Comparison of ENCODE assay signal across 10 cellular contexts in the genomic region with DNA sequence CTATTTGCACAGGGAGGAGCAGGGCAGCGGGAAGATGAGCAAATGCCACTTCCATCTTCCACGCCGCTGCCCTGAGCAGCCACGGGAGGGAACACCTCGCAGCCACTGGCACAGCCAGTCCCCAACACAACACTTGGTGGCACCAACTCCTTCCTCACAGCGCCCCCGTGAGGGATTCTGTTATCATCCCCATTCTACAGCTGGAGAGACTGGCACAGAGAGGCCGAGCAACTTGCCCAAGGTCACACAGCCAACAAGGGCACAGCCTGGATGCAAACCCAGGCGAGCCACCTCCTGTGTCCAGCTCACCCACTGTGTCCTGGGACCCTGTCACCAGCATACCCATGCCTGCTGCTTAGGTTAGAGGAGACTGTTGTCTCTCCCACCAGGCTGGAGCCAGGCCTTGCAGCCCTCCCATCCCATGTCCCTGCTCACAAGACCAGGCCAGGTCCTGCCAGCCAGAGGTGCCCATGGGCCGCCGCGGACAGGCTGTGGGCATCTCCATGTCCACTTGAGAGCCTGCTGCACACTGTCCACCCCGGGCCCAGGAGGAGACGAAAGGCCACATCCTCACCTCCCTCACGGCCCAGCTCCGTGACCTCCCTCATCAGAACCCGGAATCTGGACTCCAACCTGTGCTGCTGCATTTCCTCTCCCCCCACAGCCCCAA. TPM values are rescaled to one million over a fixed set of nuclear protein-coding genes. Genes with fewer than 3 reads are reported as not detected.
DNase-seq lines count a peak whose midpoint lies in the region; ATAC-seq, FAIRE-seq and TF ChIP-seq lines count a peak whose summit lies in the region.
"Had no signal": no experiment of that assay in that cellular context is flagged by ENCODE, and none has a peak within 500 bp of the region (broad histone marks: within the 10 kb centered on the region; RNA-seq: fewer than 3 reads in every experiment).

No MANE protein-coding gene starts in this region.

- H3K4me3 ChIP-seq in BE2C (ENCODE audit: low read depth, low read length) (no peak overlapping the region), K562 (no peak overlapping the region)

- peak overlapping the region in 1 of 2 experiments; percentile 46; a peak in 2 of 4 replicates for H3K9ac ChIP-seq in K562 (ENCODE audit: insufficient read depth in 1 of 2, low read depth in 2 of 2, low read length in 2 of 2)
- H3K9ac ChIP-seq: KMS-11 had no signal

- TF ChIP-seq RAD21 in K562 (CRISPR knock-in tag; conservative IDR thresholded peaks at IDR 0.05 in 1 of 2, IDR thresholded peaks at IDR 0.05 in 1 of 2) = peak in 1 of 2 experiments; percentile 14; a peak in 1 of 4 replicates

- no peak for DNase-seq in BE2C
- peak; percentile 89 for DNase-seq in HT-29 (ENCODE audit: low spot score)
- DNase-seq in K562 (ENCODE audit: extremely low read depth in 1 of 4, low spot score in 3 of 4) = peak in 1 of 4 experiments; percentile 29
- DNase-seq in midbrain (lab: John Stamatoyannopoulos, UW) = peak; percentile 70
- no peak for DNase-seq in NCI-H2107 (lab: John Stamatoyannopoulos, UW)
- DNase-seq in NCI-H2227 treated with DMSO at 0.1 percent for 48 hours (lab: John Stamatoyannopoulos, UW) = no peak
- no peak for DNase-seq in central memory CD4-positive, alpha-beta T cell
- DNase-seq in T-helper 9 cell = no peak

- TF ChIP-seq CTCF in BE2C (IDR thresholded peaks at IDR 0.05; ENCODE audit: low read depth, low read length) = peak; percentile 34
- TF ChIP-seq CTCF in K562 (IDR thresholded peaks at IDR 0.05 in 2 of 3, conservative IDR thresholded peaks at IDR 0.05 in 1 of 3; ENCODE audit: insufficient read depth in 2 of 3, low read depth in 1 of 3, low read length in 3 of 3) = peak; percentile 26 to 53 (median 37); a peak in 4 of 6 replicates

- intact Hi-C loops in K562 (cut with micrococcal nuclease) = no loop called here

- H3K36me3 ChIP-seq in BE2C (peaks cover 7% of the 10 kb centered on the region), K562 (ENCODE audit: control insufficient read depth, insufficient read depth, low read length) (peaks cover 9% of the 10 kb centered on the region; the same call in 2 of the 3 replicates)

- 70% methylated on average over 11 of the region's 17 CpGs for WGBS in K562 (ENCODE audit: insufficient coverage, low coverage, missing lambda C conversion rate)

- no peak overlapping the region for H2AFZ ChIP-seq in K562 (ENCODE audit: low read depth, low read length)

- TF ChIP-seq EP300 in K562 (IDR thresholded peaks at IDR 0.05; ENCODE audit: low read length) = no peak

- peaks cover 68% of the 10 kb centered on the region for H4K20me1 ChIP-seq in K562 (replicated peaks; ENCODE audit: control insufficient read depth, insufficient read depth, low read length)

- H3K9me3 ChIP-seq in BE2C = no peaks in the 10 kb centered on the region
- H3K9me3 ChIP-seq in K562 (replicated peaks; ENCODE audit: control insufficient read depth, insufficient read depth, low read depth, low read length) = peaks cover under 1% of the 10 kb centered on the region

- peaks cover 5% of the 10 kb centered on the region for H3K9me1 ChIP-seq in K562 (ENCODE audit: control insufficient read depth, insufficient read depth, low read length)

- CTCF ChIA-PET in K562 (lab: Yijun Ruan, JAX; ENCODE audit: low intra/inter-chr PET ratio) = no interaction called here

- no peak for TF ChIP-seq POLR2A in K562 (conservative IDR thresholded peaks at IDR 0.05)

- ATAC-seq in K562 = no peak

- in situ Hi-C loops in K562 (cut with MboI) = no loop called here

- BruUV-seq in K562 (replicated peaks; lab: Mats Ljungman, UMichigan) = no TSS peak

- peak overlapping the region; percentile 50; the same call in 1 of the 3 replicates for H3K27ac ChIP-seq in K562 (ENCODE audit: extremely low read depth, low read depth, low read length)
- H3K27ac ChIP-seq: KMS-11 had no signal

- FAIRE-seq in K562 (lab: Jason Lieb, UNC) = no peak
- FAIRE-seq: GM18507 had no signal

- peak overlapping the region; percentile 42; the same call in 1 of the 2 replicates for H3K4me2 ChIP-seq in K562 (ENCODE audit: insufficient read depth, low read length)
- H3K4me2 ChIP-seq: KMS-11 had no signal

- POLR2A ChIA-PET in K562 (lab: Yijun Ruan, JAX) = interaction anchor here (0.6 to 0.8 kb wide), 2 partner anchors 17 to 265 kb away, joined by 3 to 4 read pairs; no protein-coding TSS in a partner anchor

- H3K4me1 ChIP-seq in BE2C (peaks cover 43% of the 10 kb centered on the region), K562 (replicated peaks in 1 of 2; ENCODE audit: control insufficient read depth in 2 of 2, insufficient read depth in 2 of 2, low read length in 2 of 2) (peaks cover 64 to 81% of the 10 kb centered on the region in 2 experiments)

- H3K27me3 ChIP-seq in BE2C (no peaks in the 10 kb centered on the region), K562 (ENCODE audit: control insufficient read depth in 2 of 2, insufficient read depth in 2 of 2, low read length in 2 of 2) (no peaks in the 10 kb centered on the region)

- peaks cover 91% of the 10 kb centered on the region for H3K79me2 ChIP-seq in K562 (ENCODE audit: control insufficient read depth, insufficient read depth, low read length)

TF ChIP-seq in K562, 482 proteins besides CTCF, POLR2A, EP300 and RAD21 (continues in another document):
- TF ChIP-seq ZNF696 (CRISPR knock-in tag; conservative IDR thresholded peaks at IDR 0.05) (no peak), SIN3A (IDR thresholded peaks at IDR 0.05; ENCODE audit: borderline replicate concordance in 2 of 2, control insufficient read depth in 1 of 2, low read depth in 2 of 2, low read length in 2 of 2) (no peak), ZNF408 (CRISPR knock-in tag; IDR thresholded peaks at IDR 0.05; ENCODE audit: low read depth) (no peak), CXXC5 (CRISPR knock-in tag; IDR thresholded peaks at IDR 0.05) (no peak), RNF2 (IDR thresholded peaks at IDR 0.05) (no peak), MCM2 (IDR thresholded peaks at IDR 0.05; ENCODE audit: low read depth) (no peak), ADNP (tag; IDR thresholded peaks at IDR 0.05) (peak; percentile 64; the same call in 1 of the 2 replicates), CHD1 (IDR thresholded peaks at IDR 0.05; ENCODE audit: low read length) (no peak), SREBF1 (IDR thresholded peaks at IDR 0.05; ENCODE audit: borderline replicate concordance, low read depth, low read length) (no peak), ZNF785 (CRISPR knock-in tag; IDR thresholded peaks at IDR 0.05) (no peak), ZNF717 (CRISPR knock-in tag; IDR thresholded peaks at IDR 0.05) (no peak), PHF8 (IDR thresholded peaks at IDR 0.05; ENCODE audit: borderline replicate concordance, low read length) (no peak)

RNA-seq across cellular contexts. Expression of gene NCOR2, which starts 57.0 kb away (rescaled TPM):
- 138 TPM for polyA plus RNA-seq in BE2C (2012; ENCODE audit: insufficient read depth, insufficient read length, low read depth)
- total RNA-seq in HT-29 (2014; rRNA removed; shearing (Covaris generic)) = 93.6 and 114 TPM in 2 replicates
- 66.7 and 165 TPM in 2 replicates for total RNA-seq in K562 (2011; cell fraction: chromatin; rRNA removed; ENCODE audit: low replicate concordance)
- 51.9 and 54.2 TPM in 2 replicates for total RNA-seq in K562 (2011; cell fraction: nucleolus; rRNA removed)
- 57.6 and 83.1 TPM in 2 replicates for total RNA-seq in K562 (2011; cell fraction: nucleoplasm; rRNA removed)
- 18.2 and 22.3 TPM in 2 replicates for total RNA-seq in K562 (2014; rRNA removed)
- total RNA-seq in K562 (2014; rRNA removed; fragmentation: Illumina TruSeq; extraction: Trizol) = 2.8 and 4.1 TPM in 2 replicates
- total RNA-seq in K562 (2015; rRNA removed; fragmentation: Illumina TruSeq; extraction: Trizol) = 8.1 and 8.4 TPM in 2 replicates
- total RNA-seq in K562 (2021) = 124 and 126 TPM in 2 replicates
- polyA plus RNA-seq in K562 (2011; rRNA removed) = 3.1 and 4.2 TPM in 2 replicates
- 4.1 and 9.7 TPM in 2 replicates for polyA plus RNA-seq in K562 (2011; cell fraction: cytosol; rRNA removed)
- 20.4 and 29.6 TPM in 2 replicates for polyA plus RNA-seq in K562 (2011; cell fraction: nucleus; rRNA removed)
- 56.5 and 65.0 TPM in 2 replicates for polyA plus RNA-seq in K562 (2012)
- 22.6 and 36.3 TPM in 2 replicates for polyA plus RNA-seq in K562 (2014; fragmentation: Illumina TruSeq; extraction: Trizol)
- under 1 TPM; 0.18 to 0.20 TPM for polyA plus RNA-seq in K562 (2014; fragmentation: Nextera tagmentation; extraction: Ambion mirVana)
- polyA plus RNA-seq in K562 (2014; rRNA removed) = 24.9 and 29.2 TPM in 2 replicates
- 7.3 and 9.9 TPM in 2 replicates for polyA minus RNA-seq in K562 (2011; rRNA and poly(A)+ RNA removed)
- 27.1 and 60.8 TPM in 2 replicates for polyA minus RNA-seq in K562 (2011; cell fraction: cytosol; rRNA and poly(A)+ RNA removed)
- 18.8 and 19.2 TPM in 2 replicates for polyA minus RNA-seq in K562 (2011; cell fraction: nucleus; rRNA and poly(A)+ RNA removed)

Comparison
In these comparisons a context has a peak if more than half of its experiments do, and no peak if none do; other contexts are left out.
1. DNase-seq: peak in HT-29 (single experiment) and midbrain (single experiment); none in BE2C (single experiment), NCI-H2107 (single experiment), NCI-H2227 treated with DMSO at 0.1 percent for 48 hours (single experiment), central memory CD4-positive, alpha-beta T cell (single experiment) and T-helper 9 cell (single experiment).